In the genomic region with DNA sequence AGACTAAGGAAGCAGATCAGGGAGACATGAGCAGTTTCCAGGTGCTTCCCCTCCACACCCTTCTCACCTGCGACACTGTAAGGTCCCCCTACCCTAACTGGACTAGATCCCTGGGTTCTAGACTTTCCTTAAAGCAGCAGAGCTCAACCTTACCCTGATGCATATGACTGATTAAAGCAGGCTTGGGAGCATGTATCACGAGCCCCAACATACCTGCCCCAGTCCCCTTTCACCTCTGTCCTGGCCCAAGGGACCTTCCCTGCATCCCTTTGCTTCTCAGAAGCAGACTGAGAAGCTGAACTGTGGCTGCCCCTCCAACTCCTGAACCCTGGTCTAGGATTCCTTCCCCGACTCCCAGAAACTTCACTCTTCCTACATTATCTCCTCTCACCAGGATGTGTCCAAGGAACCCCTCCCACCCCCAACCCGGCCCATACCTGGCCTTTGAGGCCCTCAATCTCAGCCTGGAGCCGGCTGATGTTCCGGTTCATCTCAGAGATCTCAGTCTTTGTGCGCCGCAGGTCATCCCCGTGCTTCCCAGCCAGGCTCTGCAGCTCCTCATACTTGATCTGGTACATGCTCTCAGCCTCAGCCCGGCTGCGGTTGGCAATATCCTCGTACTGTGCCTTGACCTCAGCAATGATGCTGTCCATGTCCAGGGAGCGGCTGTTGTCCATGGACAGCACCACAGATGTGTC, we compare ENCODE assay signal across 36 cellular contexts. TPM values are rescaled to one million over a fixed set of nuclear protein-coding genes. Genes with fewer than 3 reads are reported as not detected.
DNase-seq lines count a peak whose midpoint lies in the region; ATAC-seq, FAIRE-seq and TF ChIP-seq lines count a peak whose summit lies in the region.
"Had no signal": no experiment of that assay in that cellular context is flagged by ENCODE, and none has a peak within 500 bp of the region (broad histone marks: within the 10 kb centered on the region; RNA-seq: fewer than 3 reads in every experiment).

No MANE protein-coding gene starts in this region.

- 93% methylated on average over 13 of the region's 13 CpGs; no CpG with 5 or more reads in 1 of the 2 donors for WGBS in transverse colon (ENCODE audit: low coverage in 1 of 2), 2 donors

- H3K27me3 ChIP-seq in astrocyte (ENCODE audit: insufficient read depth, low read length) (no peaks in the 10 kb centered on the region), transverse colon (no peaks in the 10 kb centered on the region)
- H3K27me3 ChIP-seq: sigmoid colon, SJCRH30 had no signal

- no peaks in the 10 kb centered on the region for H4K20me1 ChIP-seq in astrocyte (ENCODE audit: insufficient read depth, low read length)

- no peak overlapping the region for H2AFZ ChIP-seq in astrocyte (ENCODE audit: low read depth, low read length)

- H3K9me3 Mint-ChIP-seq in astrocyte (ENCODE audit: unreplicated experiment) (no peaks in the 10 kb centered on the region), mesothelial cell of epicardium (no peaks in the 10 kb centered on the region)
- no peaks in the 10 kb centered on the region for H3K9me3 Mint-ChIP-seq in stimulated activated effector memory CD8-positive, alpha-beta T cell treated with anti-CD3 and anti-CD28 coated beads, Interleukin-12 subunit alpha, Interleukin-12 subunit beta, amount 100 ng/mL, for 72 hours
- H3K9me3 Mint-ChIP-seq: activated naive CD4-positive, alpha-beta T cell treated with anti-CD3 and anti-CD28 coated beads, Interleukin-2, amount 50 U/mL, for 24 hours; activated T-helper 2 cell treated with anti-CD3 and anti-CD28 coated beads, Interferon-gamma antibody, Interleukin-2, Interleukin-4, amounts not matched to agents 10 μg/mL and 5 μg/mL and 100 μg/mL, durations not matched to agents 14 hours and 24 hours and 36 hours; effector memory CD8-positive, alpha-beta T cell; naive B cell had no signal

- intact Hi-C loops in transverse colon (cut with DNase I; ENCODE audit: low total_unique reads), result no loop called here

- H3K79me2 ChIP-seq in astrocyte (ENCODE audit: insufficient read depth, low read length), result no peaks in the 10 kb centered on the region

- H3K4me1 Mint-ChIP-seq in astrocyte (ENCODE audit: low read depth, unreplicated experiment), result peaks cover 31% of the 10 kb centered on the region
- peaks cover 62% of the 10 kb centered on the region for H3K4me1 Mint-ChIP-seq in mesothelial cell of epicardium
- peaks cover 7% of the 10 kb centered on the region for H3K4me1 Mint-ChIP-seq in stimulated activated effector memory CD8-positive, alpha-beta T cell treated with anti-CD3 and anti-CD28 coated beads, Interleukin-12 subunit alpha, Interleukin-12 subunit beta, amount 100 ng/mL, for 72 hours

- H3K36me3 Mint-ChIP-seq in astrocyte (ENCODE audit: low read depth, unreplicated experiment) (peaks cover 35% of the 10 kb centered on the region), mesothelial cell of epicardium (peaks cover 32% of the 10 kb centered on the region)
- H3K36me3 Mint-ChIP-seq in stimulated activated effector memory CD8-positive, alpha-beta T cell treated with anti-CD3 and anti-CD28 coated beads, Interleukin-12 subunit alpha, Interleukin-12 subunit beta, amount 100 ng/mL, for 72 hours, result no peaks in the 10 kb centered on the region
- H3K36me3 Mint-ChIP-seq: activated naive CD4-positive, alpha-beta T cell treated with anti-CD3 and anti-CD28 coated beads, Interleukin-2, amount 50 U/mL, for 24 hours; naive B cell had no signal

- H3K27ac Mint-ChIP-seq in astrocyte (ENCODE audit: unreplicated experiment), result peak overlapping the region; percentile 81
- H3K27ac Mint-ChIP-seq in mesothelial cell of epicardium, result peak overlapping the region; percentile 91
- H3K27ac Mint-ChIP-seq in stimulated activated effector memory CD8-positive, alpha-beta T cell treated with anti-CD3 and anti-CD28 coated beads, Interleukin-12 subunit alpha, Interleukin-12 subunit beta, amount 100 ng/mL, for 72 hours, result no peak overlapping the region
- H3K27ac Mint-ChIP-seq: activated naive CD4-positive, alpha-beta T cell treated with anti-CD3 and anti-CD28 coated beads, Interleukin-2, amount 50 U/mL, for 24 hours; activated T-helper 2 cell treated with anti-CD3 and anti-CD28 coated beads, Interferon-gamma antibody, Interleukin-2, Interleukin-4, amounts not matched to agents 10 μg/mL and 5 μg/mL and 100 μg/mL, durations not matched to agents 14 hours and 24 hours and 36 hours; effector memory CD8-positive, alpha-beta T cell; naive B cell had no signal

- H3K9me3 ChIP-seq in astrocyte (ENCODE audit: insufficient read depth, low read depth, low read length) (no peaks in the 10 kb centered on the region), transverse colon (no peaks in the 10 kb centered on the region)
- H3K9me3 ChIP-seq: sigmoid colon, SJCRH30, upper lobe of left lung had no signal

- TF ChIP-seq CTCF in astrocyte (IDR thresholded peaks at IDR 0.05; ENCODE audit: insufficient read depth, low read depth, low read length) (no peak), mesothelial cell of epicardium (IDR thresholded peaks at IDR 0.05; ENCODE audit: unreplicated experiment) (no peak), transverse colon (IDR thresholded peaks at IDR 0.05) (no peak)

- TF ChIP-seq POLR2A in transverse colon (IDR thresholded peaks at IDR 0.05), result no peak

- H3K36me3 ChIP-seq in astrocyte (ENCODE audit: insufficient read depth, low read length) (peaks cover 3% of the 10 kb centered on the region), transverse colon (peaks cover 0 to 15% (median 4%) of the 10 kb centered on the region in 4 donors)
- H3K36me3 ChIP-seq: SJCRH30 had no signal

- H3K4me1 ChIP-seq in astrocyte (ENCODE audit: insufficient read depth, low read length), result peaks cover 11% of the 10 kb centered on the region
- H3K4me1 ChIP-seq in transverse colon, result peaks cover 8 to 60% (median 50%) of the 10 kb centered on the region in 4 donors

- DNase-seq in DMS53 (lab: John Stamatoyannopoulos, UW), result peak; percentile 62
- no peak for DNase-seq in DMS53 treated with DMSO at 0.1 percent for 48 hours (lab: John Stamatoyannopoulos, UW; ENCODE audit: unreplicated experiment)
- DNase-seq in astrocyte (ENCODE audit: low read depth), result no peak
- DNase-seq in mesothelial cell of epicardium (ENCODE audit: low spot score in 2 of 2, unreplicated experiment in 2 of 2), result no peak
- DNase-seq in transverse colon, result peak; percentile 39
- no peak for DNase-seq in stimulated activated effector memory CD8-positive, alpha-beta T cell treated with anti-CD3 and anti-CD28 coated beads, Interleukin-12 subunit alpha, Interleukin-12 subunit beta, amount 100 ng/mL, for 72 hours (ENCODE audit: low spot score in 2 of 2)
- DNase-seq in NCI-H526 (lab: John Stamatoyannopoulos, UW), result no peak
- DNase-seq: activated CD4-positive, alpha-beta T cell treated with anti-CD3 and anti-CD28 coated beads for 4 hours; activated CD8-positive, alpha-beta memory T cell treated with anti-CD3 and anti-CD28 coated beads for 24 hours; activated T-cell treated with anti-CD3 and anti-CD28 coated beads for 4 hours; amygdala; COR-L47; DMS79 treated with DMSO at 0.1 percent for 48 hours; effector memory CD8-positive, alpha-beta T cell; erythroblast; GF-D8; naive B cell; NCI-H2029; NCI-H526 treated with DMSO at 0.1 percent for 48 hours; sigmoid colon; SJCRH30; stimulated activated CD4-positive, alpha-beta T cell treated with anti-CD3 and anti-CD28 coated beads, Interleukin-4, amount 100 ng/mL, for 24 hours; SW 1271; T-helper 9 cell had no signal

- no peak overlapping the region for H3K27ac ChIP-seq in astrocyte (ENCODE audit: low read depth, low read length)
- H3K27ac ChIP-seq in transverse colon, result peak overlapping the region; percentile 91 to 98 (median 93)
- H3K27ac ChIP-seq: 22Rv1, C4-2B, coronary artery, KMS-11, sigmoid colon, SJCRH30, upper lobe of left lung had no signal

- in situ Hi-C loops in transverse colon (cut with MboI; ENCODE audit: low pct_ligation_motif_present in 1 of 4, low pct_unique_long_range_greater_than_20kb in 1 of 4, low sequenced_read_pairs in 3 of 4), result no loop called here

- TF ChIP-seq EP300 in transverse colon (IDR thresholded peaks at IDR 0.05; ENCODE audit: low read depth), result no peak

- H3K4me2 ChIP-seq in astrocyte (ENCODE audit: low read length), result no peak overlapping the region
- H3K4me2 ChIP-seq: KMS-11 had no signal

- H3K9ac ChIP-seq in astrocyte (ENCODE audit: low read length), result no peak overlapping the region
- H3K9ac ChIP-seq: KMS-11 had no signal

- H3K27me3 Mint-ChIP-seq in astrocyte (ENCODE audit: low read depth, unreplicated experiment) (no peaks in the 10 kb centered on the region), mesothelial cell of epicardium (ENCODE audit: low read depth) (no peaks in the 10 kb centered on the region)
- H3K27me3 Mint-ChIP-seq: activated naive CD4-positive, alpha-beta T cell treated with anti-CD3 and anti-CD28 coated beads, Interleukin-2, amount 50 U/mL, for 24 hours had no signal

- H3K4me3 ChIP-seq in astrocyte (ENCODE audit: insufficient read depth, low read depth, low read length) (no peak overlapping the region), transverse colon (no peak overlapping the region)
- H3K4me3 ChIP-seq: coronary artery, sigmoid colon, SJCRH30 had no signal

- no peak for ATAC-seq in stimulated activated effector memory CD8-positive, alpha-beta T cell treated with anti-CD3 and anti-CD28 coated beads, Interleukin-12 subunit alpha, Interleukin-12 subunit beta, amount 100 ng/mL, for 72 hours
- no peak for ATAC-seq in GM19467 (IDR thresholded peaks at IDR 0.05; ENCODE audit: unreplicated experiment)
- ATAC-seq: effector memory CD8-positive, alpha-beta T cell; left lobe of liver had no signal

- no peak for FAIRE-seq in astrocyte (lab: Jason Lieb, UNC)
- FAIRE-seq: bronchial epithelial cell had no signal

- H3K4me3 Mint-ChIP-seq in astrocyte (ENCODE audit: unreplicated experiment) (peak overlapping the region; percentile 79), mesothelial cell of epicardium (peak overlapping the region; percentile 24)
- H3K4me3 Mint-ChIP-seq in stimulated activated effector memory CD8-positive, alpha-beta T cell treated with anti-CD3 and anti-CD28 coated beads, Interleukin-12 subunit alpha, Interleukin-12 subunit beta, amount 100 ng/mL, for 72 hours, result no peak overlapping the region
- H3K4me3 Mint-ChIP-seq: activated naive CD4-positive, alpha-beta T cell treated with anti-CD3 and anti-CD28 coated beads, Interleukin-2, amount 50 U/mL, for 24 hours; effector memory CD8-positive, alpha-beta T cell; naive B cell had no signal

RNA-seq across cellular contexts. Expression of gene KRT8, which starts 5.4 kb away (rescaled TPM):
- total RNA-seq in astrocyte, result 2,321 and 2,570 TPM in 2 replicates
- total RNA-seq in mesothelial cell of epicardium, result 1,131 to 1,194 TPM (median 1,142 TPM) in 3 replicates
- total RNA-seq in transverse colon, result 1,000 to 10,000 TPM; 1,016 to 3,505 (median 2,245) TPM

RNA-seq across cellular contexts. Expression of gene KRT18, which starts 49.4 kb away (rescaled TPM):
- 1,741 and 1,989 TPM in 2 replicates for total RNA-seq in astrocyte
- 714 to 762 TPM (median 725 TPM) in 3 replicates for total RNA-seq in mesothelial cell of epicardium
- total RNA-seq in transverse colon, result 100 to 1,000 TPM; 367 to 813 (median 541) TPM

RNA-seq across cellular contexts. Expression of gene KRT78, which starts 50.7 kb away (rescaled TPM):
- total RNA-seq in astrocyte (not detected in 2 replicates), mesothelial cell of epicardium (not detected in 3 replicates), transverse colon (not detected)
- total RNA-seq: activated T-helper 2 cell treated with anti-CD3 and anti-CD28 coated beads, Interferon-gamma antibody, Interleukin-2, Interleukin-4, amounts not matched to agents 10 μg/mL and 5 μg/mL and 100 μg/mL, durations not matched to agents 14 hours and 24 hours and 36 hours; glomerular endothelial cell; left lobe of liver; posterior vena cava; sigmoid colon; SJCRH30 had no signal

Comparison
In these comparisons a context has a peak if more than half of its experiments do, and no peak if none do; other contexts are left out.
1. DNase-seq: peak in DMS53 (single experiment) and transverse colon (single experiment); none in DMS53 treated with DMSO at 0.1 percent for 48 hours (single experiment), astrocyte (single experiment), mesothelial cell of epicardium (0 of 2), stimulated activated effector memory CD8-positive, alpha-beta T cell treated with anti-CD3 and anti-CD28 coated beads, Interleukin-12 subunit alpha, Interleukin-12 subunit beta, amount 100 ng/mL, for 72 hours (0 of 2) and NCI-H526 (0 of 2).